In the genomic region with DNA sequence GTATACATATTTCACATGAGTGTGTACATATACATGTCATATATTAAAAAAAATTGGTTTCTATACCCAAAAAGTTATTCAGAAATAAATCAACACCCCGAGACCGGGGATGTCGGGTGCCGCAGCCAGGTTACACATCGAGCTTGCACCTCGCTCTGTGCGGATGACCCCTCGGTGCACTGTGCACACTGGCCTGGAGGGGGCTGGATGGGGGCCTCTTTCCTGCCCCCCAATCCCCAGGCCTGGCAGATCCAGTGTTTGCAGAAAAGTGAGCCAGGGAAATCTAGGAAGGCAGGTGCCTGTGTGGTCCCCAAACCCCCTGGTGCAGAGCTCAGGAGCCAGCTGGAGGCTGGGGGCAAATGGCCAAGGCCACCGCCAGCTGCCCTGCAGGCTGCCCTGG, we compare ENCODE assay signal across 22 cellular contexts.
"Had no signal": no experiment of that assay in that cellular context is flagged by ENCODE, and none has a peak within 500 bp of the region (broad histone marks: within the 10 kb centered on the region; RNA-seq: fewer than 3 reads in every experiment).

No MANE protein-coding gene starts in this region.

- H3K27ac Mint-ChIP-seq: activated naive CD8-positive, alpha-beta T cell treated with anti-CD3 and anti-CD28 coated beads for 36 hours; neural progenitor cell had no signal

- H3K9ac ChIP-seq: neural progenitor cell had no signal

- H3K9me3 Mint-ChIP-seq: activated CD8-positive, alpha-beta T cell treated with anti-CD3 and anti-CD28 coated beads for 36 hours; activated naive CD8-positive, alpha-beta T cell treated with anti-CD3 and anti-CD28 coated beads for 36 hours; neural progenitor cell; T-helper 1 cell treated with Interleukin-12 subunit alpha and Interleukin-12 subunit beta and Interleukin-4 antibody, amounts not matched to agents 30 μg/mL and 1 μg/mL, for 36 hours had no signal

- H3K9me3 ChIP-seq: adrenal gland, body of pancreas, colonic mucosa, spleen, thoracic aorta had no signal

- ATAC-seq: activated CD8-positive, alpha-beta T cell treated with anti-CD3 and anti-CD28 coated beads for 36 hours; body of pancreas; left cardiac atrium; right cardiac atrium had no signal

- H3K27me3 ChIP-seq: adrenal gland, body of pancreas, colonic mucosa, neural progenitor cell, spleen had no signal

- DNase-seq: activated CD4-positive, alpha-beta T cell treated with anti-CD3 and anti-CD28 coated beads, Interleukin-2, amount 50 U/mL, for 1 hour; activated CD8-positive, alpha-beta T cell treated with anti-CD3 and anti-CD28 coated beads for 36 hours; activated naive CD4-positive, alpha-beta T cell; activated naive CD8-positive, alpha-beta T cell treated with anti-CD3 and anti-CD28 coated beads for 36 hours; activated T-cell treated with anti-CD3 and anti-CD28 coated beads, Interleukin-2, amount 50 U/mL, for 48 hours; adrenal gland; aorta; body of pancreas; cerebellar nuclear complex; colonic mucosa; effector CD8-positive, alpha-beta T cell; hippocampal formation; left cardiac atrium; mammary epithelial cell; right cardiac atrium; spleen; stimulated activated naive CD4-positive, alpha-beta T cell treated with Interleukin-2 at 50 U/mL for 16 hours; T1000; trophoblast cell had no signal

- H3K4me3 ChIP-seq: adrenal gland, body of pancreas, colonic mucosa, neural progenitor cell, spleen, thoracic aorta had no signal

- H3K36me3 ChIP-seq: adrenal gland, colonic mucosa, neural progenitor cell, thoracic aorta had no signal

- H3K4me1 ChIP-seq: body of pancreas, neural progenitor cell had no signal

- H3K27ac ChIP-seq: adrenal gland, body of pancreas, colonic mucosa, thoracic aorta had no signal

- H3K27me3 Mint-ChIP-seq: activated CD8-positive, alpha-beta T cell treated with anti-CD3 and anti-CD28 coated beads for 36 hours; activated naive CD8-positive, alpha-beta T cell treated with anti-CD3 and anti-CD28 coated beads for 36 hours had no signal

- H3K4me3 Mint-ChIP-seq: activated CD8-positive, alpha-beta T cell treated with anti-CD3 and anti-CD28 coated beads for 36 hours; activated naive CD8-positive, alpha-beta T cell treated with anti-CD3 and anti-CD28 coated beads for 36 hours; neural progenitor cell; T-helper 1 cell treated with Interleukin-12 subunit alpha and Interleukin-12 subunit beta and Interleukin-4 antibody, amounts not matched to agents 30 μg/mL and 1 μg/mL, for 36 hours had no signal
